22 cellular contexts compared by ENCODE assay signal in the genomic region with DNA sequence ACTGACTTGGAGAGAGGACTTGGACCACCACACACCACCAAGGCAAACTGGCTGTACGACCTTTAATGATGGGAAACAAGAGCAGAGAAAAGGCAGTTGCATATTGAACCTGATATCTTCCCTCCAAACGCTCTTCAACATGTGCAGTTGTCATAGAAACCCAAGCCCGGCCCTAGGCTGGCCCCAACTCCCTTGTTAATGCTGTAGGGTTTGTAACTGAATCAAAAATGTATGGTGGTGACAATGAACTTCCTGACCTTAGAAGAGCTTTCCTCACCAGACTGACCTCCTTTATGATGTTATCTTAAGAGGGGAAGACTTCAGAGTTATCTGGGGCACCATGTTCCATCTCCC. TPM values are rescaled to one million over a fixed set of nuclear protein-coding genes. Genes with fewer than 3 reads are reported as not detected.
DNase-seq lines count a peak whose midpoint lies in the region; ATAC-seq, FAIRE-seq and TF ChIP-seq lines count a peak whose summit lies in the region.
"Had no signal": no experiment of that assay in that cellular context is flagged by ENCODE, and none has a peak within 500 bp of the region (broad histone marks: within the 10 kb centered on the region; RNA-seq: fewer than 3 reads in every experiment).

No MANE protein-coding gene starts in this region.

- no peak for TF ChIP-seq RAD21 in K562 (CRISPR knock-in tag; conservative IDR thresholded peaks at IDR 0.05 in 1 of 2, IDR thresholded peaks at IDR 0.05 in 1 of 2)

- peak; percentile 55 for ATAC-seq in K562
- ATAC-seq in HG03159 (IDR thresholded peaks at IDR 0.05; ENCODE audit: unreplicated experiment), result no peak
- no peak for ATAC-seq in gastroesophageal sphincter
- ATAC-seq: A549, GM12878, GM23338, PC-3 had no signal

- CTCF ChIA-PET in PC-9 (lab: Charles Lee) (no interaction called here), K562 (lab: Yijun Ruan, JAX; ENCODE audit: low intra/inter-chr PET ratio) (no interaction called here)

- in situ Hi-C loops in K562 (cut with MboI), result no loop called here

- H3K4me2 ChIP-seq in PC-9 (no peak overlapping the region), K562 (ENCODE audit: insufficient read depth, low read length) (no peak overlapping the region)
- H3K4me2 ChIP-seq: A549, GM23338 had no signal

- TF ChIP-seq EP300 in K562 (IDR thresholded peaks at IDR 0.05; ENCODE audit: low read length) (no peak), gastroesophageal sphincter (IDR thresholded peaks at IDR 0.05) (no peak)

- H3K79me2 ChIP-seq in PC-9 (ENCODE audit: low read depth) (no peaks in the 10 kb centered on the region), K562 (ENCODE audit: control insufficient read depth, insufficient read depth, low read length) (no peaks in the 10 kb centered on the region)

- H3K9me3 ChIP-seq in PC-9 (ENCODE audit: insufficient read depth, low read depth) (no peaks in the 10 kb centered on the region), K562 (replicated peaks; ENCODE audit: control insufficient read depth, insufficient read depth, low read depth, low read length) (no peaks in the 10 kb centered on the region), gastroesophageal sphincter (no peaks in the 10 kb centered on the region), vagina (no peaks in the 10 kb centered on the region)
- H3K9me3 ChIP-seq: A549; BLaER1 treated with 17β-estradiol and CSF1 and Interleukin-3, amounts not matched to agents 10 nM and 100 nM; MG63 had no signal

- POLR2A ChIA-PET in PC-9 (lab: Charles Lee; ENCODE audit: unreplicated experiment) (no interaction called here), K562 (lab: Yijun Ruan, JAX) (no interaction called here)

- H2AFZ ChIP-seq in PC-9 (no peak overlapping the region), K562 (ENCODE audit: low read depth, low read length) (no peak overlapping the region; the same call in 1 of the 2 replicates)
- H2AFZ ChIP-seq: GM23338 had no signal

- H3K27ac ChIP-seq in PC-9, result peak overlapping the region; percentile 100; the same call in 1 of the 2 replicates
- no peak overlapping the region for H3K27ac ChIP-seq in K562 (ENCODE audit: extremely low read depth, low read depth, low read length)
- no peak overlapping the region for H3K27ac ChIP-seq in gastroesophageal sphincter
- H3K27ac ChIP-seq in vagina, result no peak overlapping the region
- H3K27ac ChIP-seq: BLaER1 treated with 17β-estradiol and CSF1 and Interleukin-3, amounts not matched to agents 10 nM and 100 nM had no signal

- H3K4me1 ChIP-seq in PC-9 (replicated peaks; ENCODE audit: insufficient read depth), result peaks cover 64% of the 10 kb centered on the region
- peaks cover 3 to 14% of the 10 kb centered on the region in 2 experiments; a peak in 3 of 5 replicates for H3K4me1 ChIP-seq in K562 (replicated peaks in 1 of 2; ENCODE audit: control insufficient read depth in 2 of 2, insufficient read depth in 2 of 2, low read length in 2 of 2)
- H3K4me1 ChIP-seq in gastroesophageal sphincter, result peaks cover 0 to 8% (median 0%) of the 10 kb centered on the region in 3 donors
- no peaks in the 10 kb centered on the region for H3K4me1 ChIP-seq in vagina

- DNase-seq in NCI-H2196 (lab: John Stamatoyannopoulos, UW; ENCODE audit: unreplicated experiment) (peak; percentile 12), NCI-H2196 treated with DMSO at 0.1 percent for 48 hours (lab: John Stamatoyannopoulos, UW; ENCODE audit: unreplicated experiment) (no peak), PC-9 (no peak), K562 (ENCODE audit: extremely low read depth in 1 of 4, low spot score in 3 of 4) (no peak), HTR-8/SVneo (ENCODE audit: insufficient read length, low spot score) (no peak), vagina (ENCODE audit: extremely low spot score in 2 of 2) (no peak)
- DNase-seq: KG1, MG63, NCI-H1105, NCI-H1694, NCI-H2107, NCI-H446, NCI-H69, PC-3, SW 1271 had no signal

- no peaks in the 10 kb centered on the region for H3K9me1 ChIP-seq in K562 (ENCODE audit: control insufficient read depth, insufficient read depth, low read length)

- peaks cover 46% of the 10 kb centered on the region for H3F3A ChIP-seq in PC-9 (ENCODE audit: insufficient read depth, low read depth)

- TF ChIP-seq POLR2A in K562 (conservative IDR thresholded peaks at IDR 0.05), result no peak
- no peak for TF ChIP-seq POLR2A in gastroesophageal sphincter (IDR thresholded peaks at IDR 0.05)
- no peak for TF ChIP-seq POLR2A in vagina (IDR thresholded peaks at IDR 0.05)

- H4K20me1 ChIP-seq in PC-9 (ENCODE audit: insufficient read depth) (no peaks in the 10 kb centered on the region), K562 (replicated peaks; ENCODE audit: control insufficient read depth, insufficient read depth, low read length) (no peaks in the 10 kb centered on the region)
- H4K20me1 ChIP-seq: BLaER1 treated with 17β-estradiol and CSF1 and Interleukin-3, amounts not matched to agents 10 nM and 100 nM had no signal

- no TSS peak for BruUV-seq in PC-9 (replicated peaks; lab: Mats Ljungman, UMichigan)
- no TSS peak for BruUV-seq in K562 (replicated peaks; lab: Mats Ljungman, UMichigan)

- intact Hi-C loops in PC-9 (cut with micrococcal nuclease; ENCODE audit: unreplicated experiment), result no loop called here
- intact Hi-C loops in K562 (cut with micrococcal nuclease), result no loop called here
- intact Hi-C loops in vagina (cut with DNase I), result no loop called here

- FAIRE-seq in K562 (lab: Jason Lieb, UNC) (peak; percentile 75), HTR-8/SVneo (lab: Jason Lieb, UNC) (no peak)
- FAIRE-seq: A549, G401.6, GM12878 had no signal

- no peaks in the 10 kb centered on the region for H3K9me2 ChIP-seq in PC-9 (ENCODE audit: insufficient read depth)

- 16% methylated on average over 3 of the region's 3 CpGs for WGBS in K562 (ENCODE audit: insufficient coverage, low coverage, missing lambda C conversion rate)
- 95 to 97% methylated on average over 2 to 3 of the region's 3 CpGs for WGBS in gastroesophageal sphincter (ENCODE audit: low coverage in 1 of 2), 2 donors

- H3K27me3 ChIP-seq in PC-9 (ENCODE audit: insufficient read depth, low read depth) (no peaks in the 10 kb centered on the region), K562 (ENCODE audit: control insufficient read depth in 2 of 2, insufficient read depth in 2 of 2, low read length in 2 of 2) (no peaks in the 10 kb centered on the region), gastroesophageal sphincter (no peaks in the 10 kb centered on the region), vagina (no peaks in the 10 kb centered on the region)
- H3K27me3 ChIP-seq: BLaER1 treated with 17β-estradiol and CSF1 and Interleukin-3, amounts not matched to agents 10 nM and 100 nM; MG63 had no signal

- TF ChIP-seq CTCF in PC-9 (conservative IDR thresholded peaks at IDR 0.05) (no peak), K562 (IDR thresholded peaks at IDR 0.05 in 2 of 3, conservative IDR thresholded peaks at IDR 0.05 in 1 of 3; ENCODE audit: insufficient read depth in 2 of 3, low read depth in 1 of 3, low read length in 3 of 3) (no peak), gastroesophageal sphincter (IDR thresholded peaks at IDR 0.05) (no peak), vagina (IDR thresholded peaks at IDR 0.05) (no peak)

- no peak overlapping the region for H3K9ac ChIP-seq in K562 (ENCODE audit: insufficient read depth in 1 of 2, low read depth in 2 of 2, low read length in 2 of 2)
- H3K9ac ChIP-seq: BLaER1 treated with 17β-estradiol and CSF1 and Interleukin-3, amounts not matched to agents 10 nM and 100 nM had no signal

- no peaks in the 10 kb centered on the region for H3K36me3 ChIP-seq in PC-9 (ENCODE audit: low read depth)
- H3K36me3 ChIP-seq in K562 (ENCODE audit: control insufficient read depth, insufficient read depth, low read length), result no peaks in the 10 kb centered on the region
- no peaks in the 10 kb centered on the region for H3K36me3 ChIP-seq in gastroesophageal sphincter
- H3K36me3 ChIP-seq in vagina, result no peaks in the 10 kb centered on the region
- H3K36me3 ChIP-seq: BLaER1 treated with 17β-estradiol and CSF1 and Interleukin-3, amounts not matched to agents 10 nM and 100 nM; MG63 had no signal

- no peak overlapping the region for H3K4me3 ChIP-seq in PC-9
- no peak overlapping the region for H3K4me3 ChIP-seq in K562
- H3K4me3 ChIP-seq in gastroesophageal sphincter, result no peak overlapping the region
- H3K4me3 ChIP-seq in vagina, result no peak overlapping the region
- H3K4me3 ChIP-seq: A549; BLaER1 treated with 17β-estradiol and CSF1 and Interleukin-3, amounts not matched to agents 10 nM and 100 nM; GM12878; GM23338; MG63 had no signal

RNA-seq across cellular contexts. Expression of a gene that starts 12.3 kb away (rescaled TPM):
- 23.3 and 24.9 TPM in 2 replicates for total RNA-seq in PC-9 (2021)
- total RNA-seq in K562 (2011; cell fraction: chromatin; rRNA removed; ENCODE audit: low replicate concordance), result 1.2 and 1.3 TPM in 2 replicates
- total RNA-seq in K562 (2011; cell fraction: nucleolus; rRNA removed), result 1.6 and 1.7 TPM in 2 replicates
- total RNA-seq in K562 (2011; cell fraction: nucleoplasm; rRNA removed), result 2.1 and 2.5 TPM in 2 replicates
- total RNA-seq in K562 (2014; rRNA removed), result 0.41 and 2.0 TPM in 2 replicates
- total RNA-seq in K562 (2014; rRNA removed; fragmentation: Illumina TruSeq; extraction: Trizol), result 0.61 and 0.65 TPM in 2 replicates
- 1.1 TPM in 2 replicates for total RNA-seq in K562 (2015; rRNA removed; fragmentation: Illumina TruSeq; extraction: Trizol)
- 0.89 and 0.93 TPM in 2 replicates for total RNA-seq in K562 (2021)
- polyA plus RNA-seq in K562 (2011; rRNA removed), result 0.49 and 0.84 TPM in 2 replicates
- 0.30 and 0.35 TPM in 2 replicates for polyA plus RNA-seq in K562 (2011; cell fraction: cytosol; rRNA removed)
- polyA plus RNA-seq in K562 (2011; cell fraction: nucleus; rRNA removed), result 0.74 and 0.97 TPM in 2 replicates
- 0.82 and 1.4 TPM in 2 replicates for polyA plus RNA-seq in K562 (2012)
- 0.46 and 0.61 TPM in 2 replicates for polyA plus RNA-seq in K562 (2014; fragmentation: Illumina TruSeq; extraction: Trizol)
- polyA plus RNA-seq in K562 (2014; fragmentation: Nextera tagmentation; extraction: Ambion mirVana), result under 1 TPM; 0.28 to 0.45 TPM
- polyA plus RNA-seq in K562 (2014; rRNA removed), result 0.45 and 0.93 TPM in 2 replicates
- 0.74 and 1.1 TPM in 2 replicates for polyA minus RNA-seq in K562 (2011; rRNA and poly(A)+ RNA removed)
- 0.36 and 1.2 TPM in 2 replicates for polyA minus RNA-seq in K562 (2011; cell fraction: cytosol; rRNA and poly(A)+ RNA removed)
- 1.5 and 2.2 TPM in 2 replicates for polyA minus RNA-seq in K562 (2011; cell fraction: nucleus; rRNA and poly(A)+ RNA removed)
- total RNA-seq in gastroesophageal sphincter, result 10 to 100 TPM; 16.2 to 33.4 (median 22.8) TPM
- 127 TPM for total RNA-seq in vagina

RNA-seq across cellular contexts. Expression of a gene that starts 15.4 kb away (rescaled TPM):
- 192 and 196 TPM in 2 replicates for total RNA-seq in PC-9 (2021)
- total RNA-seq in K562 (2011; cell fraction: chromatin; rRNA removed; ENCODE audit: low replicate concordance), result 47.1 and 85.0 TPM in 2 replicates
- 28.7 and 30.1 TPM in 2 replicates for total RNA-seq in K562 (2011; cell fraction: nucleolus; rRNA removed)
- total RNA-seq in K562 (2011; cell fraction: nucleoplasm; rRNA removed), result 46.6 and 68.3 TPM in 2 replicates
- 41.6 and 42.1 TPM in 2 replicates for total RNA-seq in K562 (2014; rRNA removed)
- total RNA-seq in K562 (2014; rRNA removed; fragmentation: Illumina TruSeq; extraction: Trizol), result 66.5 and 71.3 TPM in 2 replicates
- total RNA-seq in K562 (2015; rRNA removed; fragmentation: Illumina TruSeq; extraction: Trizol), result 60.6 and 64.4 TPM in 2 replicates
- 48.0 and 49.6 TPM in 2 replicates for total RNA-seq in K562 (2021)
- polyA plus RNA-seq in K562 (2011; rRNA removed), result 40.8 and 47.0 TPM in 2 replicates
- 19.8 and 37.3 TPM in 2 replicates for polyA plus RNA-seq in K562 (2011; cell fraction: cytosol; rRNA removed)
- 40.7 and 58.0 TPM in 2 replicates for polyA plus RNA-seq in K562 (2011; cell fraction: nucleus; rRNA removed)
- 21.8 and 38.7 TPM in 2 replicates for polyA plus RNA-seq in K562 (2012)
- polyA plus RNA-seq in K562 (2014; fragmentation: Illumina TruSeq; extraction: Trizol), result 57.1 and 72.5 TPM in 2 replicates
- 100 to 1,000 TPM; 157 to 186 TPM for polyA plus RNA-seq in K562 (2014; fragmentation: Nextera tagmentation; extraction: Ambion mirVana)
- polyA plus RNA-seq in K562 (2014; rRNA removed), result 39.4 and 45.8 TPM in 2 replicates
- polyA minus RNA-seq in K562 (2011; rRNA and poly(A)+ RNA removed), result 43.3 and 43.9 TPM in 2 replicates
- polyA minus RNA-seq in K562 (2011; cell fraction: cytosol; rRNA and poly(A)+ RNA removed), result 20.9 and 22.6 TPM in 2 replicates
- polyA minus RNA-seq in K562 (2011; cell fraction: nucleus; rRNA and poly(A)+ RNA removed), result 25.6 and 44.3 TPM in 2 replicates
- 10 to 100 TPM; 49.2 to 66.7 (median 60.2) TPM for total RNA-seq in gastroesophageal sphincter
- 42.0 TPM for total RNA-seq in vagina
